8 cellular contexts compared by ENCODE assay signal in the genomic region with DNA sequence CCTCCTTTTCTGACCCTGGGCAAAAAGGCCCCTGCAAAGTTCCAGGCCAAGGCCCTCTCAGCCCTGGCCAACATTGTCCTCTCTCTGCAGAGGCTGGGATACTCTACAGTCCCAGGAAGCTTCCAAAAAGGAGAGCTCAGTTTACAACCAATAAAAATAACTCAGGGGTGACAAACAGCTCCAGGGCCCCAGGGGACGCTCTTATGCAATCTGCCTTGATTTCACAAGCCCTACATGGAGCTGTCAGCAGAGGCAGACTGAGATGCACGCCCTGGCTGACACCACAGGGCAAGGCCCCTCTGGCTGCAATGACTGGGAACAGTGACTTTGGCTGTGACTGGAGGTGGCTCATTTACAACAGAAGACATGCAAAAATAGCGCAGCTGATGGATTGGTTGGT.
A peak's percentile ranks its signal among the peaks of the same experiment; 100 is the strongest.
DNase-seq lines count a peak whose midpoint lies in the region; ATAC-seq, FAIRE-seq and TF ChIP-seq lines count a peak whose summit lies in the region.

No MANE protein-coding gene starts in this region.

- H3K27me3 ChIP-seq in HL-60 (ENCODE audit: insufficient read depth, poor library complexity, severe bottlenecking) (no peaks in the 10 kb centered on the region), adipocyte (replicated peaks; ENCODE audit: control insufficient read depth, insufficient read depth, low read length) (no peaks in the 10 kb centered on the region), aorta (ENCODE audit: control insufficient read depth in 1 of 2, insufficient read depth in 2 of 2, low read length in 1 of 2) (no peaks in the 10 kb centered on the region)

- no peaks in the 10 kb centered on the region for H3K36me3 ChIP-seq in adipocyte (ENCODE audit: control insufficient read depth, insufficient read depth, low read length, severe bottlenecking)
- H3K36me3 ChIP-seq in aorta (ENCODE audit: control insufficient read depth in 1 of 2, insufficient read depth in 2 of 2, low read length in 1 of 2), result no peaks in the 10 kb centered on the region

- intact Hi-C loops in aorta (cut with DNase I), result no loop called here

- peaks cover 28% of the 10 kb centered on the region for H3K4me1 ChIP-seq in adipocyte (ENCODE audit: control insufficient read depth, insufficient read depth, low read length)
- H3K4me1 ChIP-seq in aorta (ENCODE audit: control insufficient read depth in 1 of 2, insufficient read depth in 2 of 2, low read length in 2 of 2), result no peaks in the 10 kb centered on the region

- WGBS in aorta, 2 donors, result 2 to 4% methylated on average over 3 of the region's 3 CpGs

- peak; percentile 58 for DNase-seq in 8988T
- DNase-seq in HL-60 (ENCODE audit: low read depth in 1 of 2, low spot score in 1 of 2), result peak; percentile 88 to 95
- DNase-seq in adipocyte (ENCODE audit: low read depth), result peak; percentile 90
- DNase-seq in kidney tubule cell (ENCODE audit: low spot score), result peak; percentile 38
- DNase-seq in aorta, result peak; percentile 95 to 96
- no peak for DNase-seq in retina
- DNase-seq in D721Med (ENCODE audit: insufficient read length, low spot score), result no peak

- no peak overlapping the region for H3K9ac ChIP-seq in adipocyte (ENCODE audit: low read length)

- peak overlapping the region; percentile 21 for H3K27ac ChIP-seq in HL-60 (replicated peaks)
- peak overlapping the region in 1 of 2 donors; percentile 15 for H3K27ac ChIP-seq in aorta (ENCODE audit: low read depth in 1 of 2, low read length in 2 of 2)

- H3K4me3 ChIP-seq in HL-60 (replicated peaks; ENCODE audit: insufficient read depth, low read length), result no peak overlapping the region
- H3K4me3 ChIP-seq in adipocyte (ENCODE audit: low read length), result no peak overlapping the region
- no peak overlapping the region for H3K4me3 ChIP-seq in aorta (ENCODE audit: low read length in 2 of 2)

- no peak for FAIRE-seq in D721Med (lab: Jason Lieb, UNC)

- ATAC-seq in aorta (ENCODE audit: low FRiP score) (peak; percentile 91), GM21423 (IDR thresholded peaks at IDR 0.05; ENCODE audit: unreplicated experiment) (no peak)

- H3K9me3 ChIP-seq in adipocyte (ENCODE audit: control insufficient read depth, low read length), result no peaks in the 10 kb centered on the region
- H3K9me3 ChIP-seq in aorta (ENCODE audit: control insufficient read depth, low read length), result no peaks in the 10 kb centered on the region

- TF ChIP-seq CTCF in HL-60 (IDR thresholded peaks at IDR 0.05; ENCODE audit: insufficient read depth, low read length) (no peak), D721Med (IDR thresholded peaks at IDR 0.05; ENCODE audit: insufficient read depth, missing control alignments) (no peak)

Comparison
In these comparisons a context has a peak if more than half of its experiments do, and no peak if none do; other contexts are left out.
1. DNase-seq: peak in 8988T (single experiment), HL-60 (2 of 2), adipocyte (single experiment), kidney tubule cell (single experiment) and aorta (2 of 2); none in retina (single experiment) and D721Med (single experiment).